ENCODE assay signal across 15 cellular contexts in genomic region chr9:123445981-123446610, GRCh38.
DNase-seq lines count a peak whose midpoint lies in the region; ATAC-seq and TF ChIP-seq lines count a peak whose summit lies in the region.
"Had no signal": no experiment of that assay in that cellular context is flagged by ENCODE, and none has a peak within 500 bp of the region (broad histone marks: within the 10 kb centered on the region; RNA-seq: fewer than 3 reads in every experiment).

No MANE protein-coding gene starts in this region.

- H3K4me3 ChIP-seq in MG63 = no peak overlapping the region
- H3K4me3 ChIP-seq: stomach had no signal

- no peaks in the 10 kb centered on the region for H3K27me3 ChIP-seq in MG63
- H3K27me3 ChIP-seq: stomach had no signal

- DNase-seq in ELR (ENCODE audit: low read depth) (peak; percentile 11), MG63 (peak; percentile 15), omental fat pad (ENCODE audit: low spot score) (no peak), iPS-NIHi11 (ENCODE audit: low spot score) (no peak), putamen (ENCODE audit: low spot score) (no peak)
- DNase-seq in stimulated activated effector memory CD8-positive, alpha-beta T cell treated with anti-CD3 and anti-CD28 coated beads, Interleukin-12 subunit alpha, Interleukin-12 subunit beta, amount 100 ng/mL, for 72 hours (ENCODE audit: low spot score in 2 of 2) = no peak
- DNase-seq in effector CD4-positive, alpha-beta T cell = no peak
- DNase-seq: activated CD4-positive, alpha-beta T cell treated with anti-CD3 and anti-CD28 coated beads for 1 hour; activated naive CD8-positive, alpha-beta T cell treated with anti-CD3 and anti-CD28 coated beads, Interleukin-2, amount 10 ng/mL, durations not matched to agents 7 days and 5 days; Calu3; cerebellar nuclear complex; left cardiac atrium; NCI-H446 treated with DMSO at 0.1 percent for 48 hours; stomach had no signal

- TF ChIP-seq CTCF in omental fat pad (IDR thresholded peaks at IDR 0.05) = no peak

- no peaks in the 10 kb centered on the region for H3K36me3 ChIP-seq in MG63

- no peak overlapping the region for H3K27ac Mint-ChIP-seq in stimulated activated effector memory CD8-positive, alpha-beta T cell treated with anti-CD3 and anti-CD28 coated beads, Interleukin-12 subunit alpha, Interleukin-12 subunit beta, amount 100 ng/mL, for 72 hours
- H3K27ac Mint-ChIP-seq: activated naive CD8-positive, alpha-beta T cell treated with anti-CD3 and anti-CD28 coated beads, Interleukin-2, amount 10 ng/mL, durations not matched to agents 7 days and 5 days had no signal

- peaks cover 6% of the 10 kb centered on the region for H3K36me3 Mint-ChIP-seq in stimulated activated effector memory CD8-positive, alpha-beta T cell treated with anti-CD3 and anti-CD28 coated beads, Interleukin-12 subunit alpha, Interleukin-12 subunit beta, amount 100 ng/mL, for 72 hours
- H3K36me3 Mint-ChIP-seq: activated naive CD8-positive, alpha-beta T cell treated with anti-CD3 and anti-CD28 coated beads, Interleukin-2, amount 10 ng/mL, durations not matched to agents 7 days and 5 days had no signal

- H3K9me3 Mint-ChIP-seq in stimulated activated effector memory CD8-positive, alpha-beta T cell treated with anti-CD3 and anti-CD28 coated beads, Interleukin-12 subunit alpha, Interleukin-12 subunit beta, amount 100 ng/mL, for 72 hours = no peaks in the 10 kb centered on the region
- H3K9me3 Mint-ChIP-seq: activated naive CD8-positive, alpha-beta T cell treated with anti-CD3 and anti-CD28 coated beads, Interleukin-2, amount 10 ng/mL, durations not matched to agents 7 days and 5 days had no signal

- H3K4me3 Mint-ChIP-seq in stimulated activated effector memory CD8-positive, alpha-beta T cell treated with anti-CD3 and anti-CD28 coated beads, Interleukin-12 subunit alpha, Interleukin-12 subunit beta, amount 100 ng/mL, for 72 hours = no peak overlapping the region
- H3K4me3 Mint-ChIP-seq: activated naive CD8-positive, alpha-beta T cell treated with anti-CD3 and anti-CD28 coated beads, Interleukin-2, amount 10 ng/mL, durations not matched to agents 7 days and 5 days had no signal

- ATAC-seq in esophagus mucosa (peak; percentile 44), omental fat pad (ENCODE audit: low FRiP score) (peak; percentile 78)
- no peak for ATAC-seq in stimulated activated effector memory CD8-positive, alpha-beta T cell treated with anti-CD3 and anti-CD28 coated beads, Interleukin-12 subunit alpha, Interleukin-12 subunit beta, amount 100 ng/mL, for 72 hours

- no peaks in the 10 kb centered on the region for H3K9me3 ChIP-seq in MG63
- H3K9me3 ChIP-seq: stomach had no signal

- no peaks in the 10 kb centered on the region for H3K4me1 Mint-ChIP-seq in stimulated activated effector memory CD8-positive, alpha-beta T cell treated with anti-CD3 and anti-CD28 coated beads, Interleukin-12 subunit alpha, Interleukin-12 subunit beta, amount 100 ng/mL, for 72 hours
- H3K4me1 Mint-ChIP-seq: activated naive CD8-positive, alpha-beta T cell treated with anti-CD3 and anti-CD28 coated beads, Interleukin-2, amount 10 ng/mL, durations not matched to agents 7 days and 5 days had no signal

Comparison
In these comparisons a context has a peak if more than half of its experiments do, and no peak if none do; other contexts are left out.
1. DNase-seq: peak in ELR (single experiment) and MG63 (single experiment); none in omental fat pad (single experiment), iPS-NIHi11 (single experiment), putamen (single experiment), stimulated activated effector memory CD8-positive, alpha-beta T cell treated with anti-CD3 and anti-CD28 coated beads, Interleukin-12 subunit alpha, Interleukin-12 subunit beta, amount 100 ng/mL, for 72 hours (0 of 2) and effector CD4-positive, alpha-beta T cell (single experiment).